ENCODE assay signal across 11 cellular contexts in the genomic region with DNA sequence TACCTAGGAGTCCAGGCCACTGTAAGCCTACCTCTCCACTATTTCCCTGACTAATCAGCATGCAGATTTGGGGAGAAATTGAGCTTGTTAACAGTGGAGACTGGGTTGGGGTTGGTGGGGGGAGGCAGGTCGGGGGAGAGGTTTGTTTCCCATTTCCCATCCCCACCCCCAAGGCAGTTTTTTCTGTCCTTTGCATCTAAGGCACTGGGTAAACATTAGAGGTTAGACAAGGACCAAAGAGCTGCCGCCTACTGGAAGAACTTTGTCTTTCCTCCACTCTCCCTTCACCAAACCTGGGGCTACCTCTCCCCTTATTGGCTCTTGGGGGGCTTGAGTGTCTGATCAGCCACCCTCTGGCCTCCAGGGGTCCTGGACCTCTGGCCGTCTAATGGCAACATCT. TPM values are rescaled to one million over a fixed set of nuclear protein-coding genes. Genes with fewer than 3 reads are reported as not detected.
DNase-seq lines count a peak whose midpoint lies in the region; ATAC-seq and TF ChIP-seq lines count a peak whose summit lies in the region.
"Had no signal": no experiment of that assay in that cellular context is flagged by ENCODE, and none has a peak within 500 bp of the region (broad histone marks: within the 10 kb centered on the region; RNA-seq: fewer than 3 reads in every experiment).

No MANE protein-coding gene starts in this region.

- no peaks in the 10 kb centered on the region for H3K9me3 ChIP-seq in neural progenitor cell (ENCODE audit: low read depth)

- no peak for DNase-seq in stimulated activated naive CD8-positive, alpha-beta T cell treated with anti-CD3 and anti-CD28 coated beads, Interleukin-15, Interleukin-2, amounts not matched to agents 100 U/mL and 50 U/mL, for 24 hours
- DNase-seq in T-cell = no peak
- DNase-seq in epithelial cell of prostate (ENCODE audit: low read depth, low spot score) = no peak
- DNase-seq in NCI-H187 (lab: John Stamatoyannopoulos, UW) = no peak
- DNase-seq in neural progenitor cell (ENCODE audit: low spot score) = no peak
- DNase-seq in SKM-1 (lab: John Stamatoyannopoulos, UW; ENCODE audit: unreplicated experiment) = no peak
- DNase-seq: DMS153; NCI-H748 treated with DMSO at 0.1 percent for 48 hours; stimulated activated CD4-positive, alpha-beta T cell treated with anti-CD3 and anti-CD28 coated beads, Interleukin-4, amount 100 ng/mL, for 4 hours had no signal

- H3K27ac ChIP-seq in epithelial cell of prostate (peak overlapping the region; percentile 63), neural progenitor cell (no peak overlapping the region)

- peak overlapping the region; percentile 95 for H3K27ac Mint-ChIP-seq in stimulated activated naive CD8-positive, alpha-beta T cell treated with anti-CD3 and anti-CD28 coated beads, Interleukin-15, Interleukin-2, amounts not matched to agents 100 ng/mL and 50 ng/mL, for 24 hours
- H3K27ac Mint-ChIP-seq in T-cell = peak overlapping the region; percentile 86 to 95
- no peak overlapping the region for H3K27ac Mint-ChIP-seq in neural progenitor cell

- no peaks in the 10 kb centered on the region for H3K27me3 Mint-ChIP-seq in stimulated activated naive CD8-positive, alpha-beta T cell treated with anti-CD3 and anti-CD28 coated beads, Interleukin-15, Interleukin-2, amounts not matched to agents 100 ng/mL and 50 ng/mL, for 24 hours
- H3K27me3 Mint-ChIP-seq in T-cell (no peaks in the 10 kb centered on the region), neural progenitor cell (ENCODE audit: insufficient read depth, low read depth) (peaks cover 30% of the 10 kb centered on the region)

- peaks cover 8% of the 10 kb centered on the region for H3K4me1 ChIP-seq in neural progenitor cell

- peaks cover 80% of the 10 kb centered on the region for H3K4me1 Mint-ChIP-seq in stimulated activated naive CD8-positive, alpha-beta T cell treated with anti-CD3 and anti-CD28 coated beads, Interleukin-15, Interleukin-2, amounts not matched to agents 100 ng/mL and 50 ng/mL, for 24 hours (ENCODE audit: low read depth)
- H3K4me1 Mint-ChIP-seq in T-cell (peaks cover 80 to 91% (median 86%) of the 10 kb centered on the region in 3 donors), neural progenitor cell (peaks cover 33% of the 10 kb centered on the region)

- CTCF ChIA-PET in T-cell (lab: Charles Lee) = interaction anchor here in 1 of 2 donors (1.1 to 2.8 kb wide), 2 partner anchors 35 to 111 kb away, joined by 5 to 8 read pairs; no protein-coding TSS in a partner anchor

- ATAC-seq in stimulated activated naive CD8-positive, alpha-beta T cell treated with anti-CD3 and anti-CD28 coated beads, Interleukin-15, Interleukin-2, amounts not matched to agents 100 U/mL and 50 U/mL, for 24 hours = no peak
- no peak for ATAC-seq in T-cell (replicated peaks in 1 of 4)
- no peak for ATAC-seq in HG03135 (IDR thresholded peaks at IDR 0.05; ENCODE audit: unreplicated experiment)

- no peak overlapping the region for H3K9ac ChIP-seq in neural progenitor cell

- peaks cover 26% of the 10 kb centered on the region for H3K27me3 ChIP-seq in neural progenitor cell

- H2AFZ ChIP-seq in neural progenitor cell (replicated peaks) = no peak overlapping the region

- no peak for TF ChIP-seq CTCF in neural progenitor cell (IDR thresholded peaks at IDR 0.05)

- H3K4me2 ChIP-seq in neural progenitor cell = no peak overlapping the region

- no peaks in the 10 kb centered on the region for H3K9me3 Mint-ChIP-seq in stimulated activated naive CD8-positive, alpha-beta T cell treated with anti-CD3 and anti-CD28 coated beads, Interleukin-15, Interleukin-2, amounts not matched to agents 100 ng/mL and 50 ng/mL, for 24 hours
- H3K9me3 Mint-ChIP-seq in T-cell (no peaks in the 10 kb centered on the region), neural progenitor cell (peaks cover 1% of the 10 kb centered on the region)

- peaks cover 37% of the 10 kb centered on the region for H3K36me3 Mint-ChIP-seq in stimulated activated naive CD8-positive, alpha-beta T cell treated with anti-CD3 and anti-CD28 coated beads, Interleukin-15, Interleukin-2, amounts not matched to agents 100 ng/mL and 50 ng/mL, for 24 hours (ENCODE audit: low read depth)
- peaks cover 4% of the 10 kb centered on the region for H3K36me3 Mint-ChIP-seq in T-cell
- H3K36me3 Mint-ChIP-seq in neural progenitor cell = no peaks in the 10 kb centered on the region

- H3F3A ChIP-seq in neural progenitor cell (ENCODE audit: low read depth) = peaks cover 6% of the 10 kb centered on the region

- no peak overlapping the region for H3K4me3 ChIP-seq in neural progenitor cell

- POLR2A ChIA-PET in T-cell (lab: Charles Lee) = no interaction called here

- no peaks in the 10 kb centered on the region for H3K36me3 ChIP-seq in neural progenitor cell

- peak overlapping the region; percentile 86 for H3K4me3 Mint-ChIP-seq in stimulated activated naive CD8-positive, alpha-beta T cell treated with anti-CD3 and anti-CD28 coated beads, Interleukin-15, Interleukin-2, amounts not matched to agents 100 ng/mL and 50 ng/mL, for 24 hours
- peak overlapping the region; percentile 73 to 83 (median 80) for H3K4me3 Mint-ChIP-seq in T-cell
- H3K4me3 Mint-ChIP-seq in neural progenitor cell = no peak overlapping the region

- H4K20me1 ChIP-seq in neural progenitor cell (ENCODE audit: low read depth) = no peaks in the 10 kb centered on the region

- no peaks in the 10 kb centered on the region for H3K79me2 ChIP-seq in neural progenitor cell (ENCODE audit: low read depth)

RNA-seq across cellular contexts. Expression of gene KCNN4, which starts 1.0 kb away (rescaled TPM):
- total RNA-seq in T-cell (10 to 100 TPM; 21.9 to 90.1 (median 37.6) TPM), neural progenitor cell (ENCODE audit: low replicate concordance) (0.40 TPM in 1 of 2 replicates, not detected in the other)

RNA-seq across cellular contexts. Expression of gene LYPD5, which starts 22.4 kb away (rescaled TPM):
- under 1 TPM in 4 of 5 donors, not detected in 1; 0.20 to 0.70 (median 0.58) TPM for total RNA-seq in T-cell
- 0.12 TPM in 1 of 2 replicates, not detected in the other for total RNA-seq in neural progenitor cell (ENCODE audit: low replicate concordance)

RNA-seq across cellular contexts. Expression of gene SMG9, which starts 25.1 kb away (rescaled TPM):
- total RNA-seq in T-cell (10 to 100 TPM; 50.3 to 64.3 (median 56.8) TPM), neural progenitor cell (ENCODE audit: low replicate concordance) (33.1 and 33.4 TPM in 2 replicates)

RNA-seq across cellular contexts. Expression of gene ZNF283, which starts 47.3 kb away (rescaled TPM):
- total RNA-seq in T-cell (10 to 100 TPM in 3 of 5 donors, 1 to 10 TPM in 2; 5.4 to 19.0 (median 12.7) TPM), neural progenitor cell (ENCODE audit: low replicate concordance) (13.4 and 19.8 TPM in 2 replicates)

Comparison
In these comparisons a context has a peak if more than half of its experiments do, and no peak if none do; other contexts are left out.
1. RNA of gene KCNN4, which starts 1.0 kb away (total RNA-seq): 21.9 to 90.1 TPM in T-cell; 0.40 TPM in neural progenitor cell; every median in the first group is over 10 times any median in the second.